ENCODE assay signal across 8 cellular contexts in genomic region chr3:123718085-123718484, GRCh38.
DNase-seq lines count a peak whose midpoint lies in the region; ATAC-seq and TF ChIP-seq lines count a peak whose summit lies in the region.
"Not testable (repeated sequence)": the region's sequence is repeated elsewhere in the genome, so short reads cannot be mapped to it uniquely, and the experiment has no call there.

No MANE protein-coding gene starts in this region.

- H3K27ac ChIP-seq in GM23248 = peak overlapping the region; percentile 62; the same call in 1 of the 2 replicates
- H3K27ac ChIP-seq in SK-N-SH (ENCODE audit: low read depth in 2 of 2, low read length in 1 of 2) = peak overlapping the region in 1 of 2 experiments; percentile 83; a peak in 2 of 4 replicates
- H3K27ac ChIP-seq in sigmoid colon = peak overlapping the region; percentile 3 to 62 (median 30)
- peak overlapping the region; percentile 68 to 91 for H3K27ac ChIP-seq in thoracic aorta
- H3K27ac ChIP-seq in vagina = peak overlapping the region; percentile 5

- not testable (repeated sequence) for TF ChIP-seq POLR2A in sigmoid colon (IDR thresholded peaks at IDR 0.05); vagina (IDR thresholded peaks at IDR 0.05)

- CTCF ChIA-PET in SK-N-SH (lab: Yijun Ruan, JAX) = interaction anchor here (1.4 to 9.0 kb wide), 4 partner anchors 11 to 67 kb away, joined by 5 to 123 read pairs (median 8); no protein-coding TSS in a partner anchor

- H3K9ac ChIP-seq in GM23248 (peak overlapping the region; percentile 8; the same call in 1 of the 2 replicates), SK-N-SH (peak overlapping the region; percentile 34; the same call in 1 of the 2 replicates)

- intact Hi-C loops in sigmoid colon (cut with DNase I) = loop anchor here (2.0 kb wide), 1 partner anchor 65 kb away; no protein-coding TSS in a partner anchor
- intact Hi-C loops in vagina (cut with DNase I) = not testable (repeated sequence)

- TF ChIP-seq EP300 in SK-N-SH (IDR thresholded peaks at IDR 0.05; ENCODE audit: borderline replicate concordance in 1 of 2, low read depth in 1 of 2, low read length in 1 of 2); sigmoid colon (IDR thresholded peaks at IDR 0.05): not testable (repeated sequence)

- WGBS in GM23248 (ENCODE audit: low coverage in 1 of 2, low lambda C conversion rate in 2 of 2, missing lambda C conversion rate in 2 of 2), 2 experiments = 92 to 93% methylated on average over 6 of the region's 6 CpGs
- WGBS in SK-N-SH (ENCODE audit: low lambda C conversion rate) = 81% methylated on average over 4 of the region's 6 CpGs
- 84 to 87% methylated on average over 6 of the region's 6 CpGs for WGBS in sigmoid colon, 2 donors

- not testable (repeated sequence) for H3K36me3 Mint-ChIP-seq in nephron (ENCODE audit: low read depth)

- POLR2A ChIA-PET in SK-N-SH (lab: Yijun Ruan, JAX) = not testable (repeated sequence)

- H2AFZ ChIP-seq in GM23248; SK-N-SH (ENCODE audit: low read depth): not testable (repeated sequence)

- not testable (repeated sequence) for H4K20me1 ChIP-seq in GM23248 (ENCODE audit: insufficient read depth); SK-N-SH (ENCODE audit: insufficient read depth)

- H3K36me3 ChIP-seq in GM23248 (ENCODE audit: low read depth); sigmoid colon; thoracic aorta; vagina: not testable (repeated sequence)
- peaks cover 50% of the 10 kb centered on the region in 2 experiments for H3K36me3 ChIP-seq in SK-N-SH (replicated peaks in 1 of 2; ENCODE audit: control insufficient read depth in 1 of 2, insufficient read depth in 2 of 2, low read length in 1 of 2)

- H3K79me2 ChIP-seq in GM23248 (ENCODE audit: insufficient read depth); SK-N-SH (ENCODE audit: insufficient read depth): not testable (repeated sequence)

- not testable (repeated sequence) for H3K27me3 Mint-ChIP-seq in nephron (ENCODE audit: low read depth)

- not testable (repeated sequence) for H3K9me3 Mint-ChIP-seq in nephron

- H3K4me3 Mint-ChIP-seq in nephron = not testable (repeated sequence)

- not testable (repeated sequence) for TF ChIP-seq RAD21 in SK-N-SH (IDR thresholded peaks at IDR 0.05; ENCODE audit: low read length)

- 0 out of 2 replicates have a peak, but pooled peaks cover 11% of the 10 kb centered on the region for H3F3A ChIP-seq in GM23248 (ENCODE audit: insufficient read depth)
- H3F3A ChIP-seq in SK-N-SH (replicated peaks; ENCODE audit: insufficient read depth) = peaks cover 39% of the 10 kb centered on the region

- in situ Hi-C loops in GM23248 (cut with MboI) = not testable (repeated sequence)
- in situ Hi-C loops in astrocyte of the cerebellum (cut with HindIII; ENCODE audit: low sequenced_read_pairs) = loop anchor here (10.0 kb wide), 1 partner anchor 63 kb away; no protein-coding TSS in a partner anchor

- peak overlapping the region in 2 of 3 experiments; percentile 98 for H3K27ac Mint-ChIP-seq in nephron

- H3K4me1 Mint-ChIP-seq in nephron = peaks cover 80% of the 10 kb centered on the region

- not testable (repeated sequence) for TF ChIP-seq CTCF in SK-N-SH (IDR thresholded peaks at IDR 0.05); astrocyte of the cerebellum (IDR thresholded peaks at IDR 0.05; ENCODE audit: low read depth, low read length, missing control alignments); nephron (IDR thresholded peaks at IDR 0.05; ENCODE audit: unreplicated experiment in 3 of 3); sigmoid colon (IDR thresholded peaks at IDR 0.05); thoracic aorta (IDR thresholded peaks at IDR 0.05); vagina (IDR thresholded peaks at IDR 0.05)

- ATAC-seq in left lobe of liver; thoracic aorta (ENCODE audit: insufficient number of reproducible peaks, low FRiP score, low read depth): not testable (repeated sequence)

- not testable (repeated sequence) for H3K4me3 ChIP-seq in GM23248; SK-N-SH (ENCODE audit: low read depth in 2 of 2, low read length in 1 of 2); astrocyte of the cerebellum (ENCODE audit: low read depth, low read length); sigmoid colon; thoracic aorta; vagina

- H3K27me3 ChIP-seq in GM23248 (replicated peaks; ENCODE audit: insufficient read depth); SK-N-SH (ENCODE audit: insufficient read depth); sigmoid colon; thoracic aorta (replicated peaks; ENCODE audit: insufficient read depth); vagina: not testable (repeated sequence)

- H3K9me3 ChIP-seq in GM23248 (ENCODE audit: low read depth); SK-N-SH; sigmoid colon; thoracic aorta; vagina: not testable (repeated sequence)

- H3K4me1 ChIP-seq in GM23248 (ENCODE audit: insufficient read depth) (peaks cover 22% of the 10 kb centered on the region), SK-N-SH (ENCODE audit: control insufficient read depth in 1 of 2, insufficient read depth in 2 of 2, low read depth in 1 of 2, low read length in 1 of 2) (peaks cover 32 to 37% of the 10 kb centered on the region in 2 experiments; a peak in 3 of 4 replicates), sigmoid colon (peaks cover 0 to 56% (median 40%) of the 10 kb centered on the region in 4 donors), thoracic aorta (ENCODE audit: control insufficient read depth in 1 of 2, low read depth in 2 of 2) (peaks cover 21 to 94% of the 10 kb centered on the region in 2 donors), vagina (peaks cover 28% of the 10 kb centered on the region)

- H3K4me2 ChIP-seq in GM23248 (ENCODE audit: unreplicated experiment) (peak overlapping the region; percentile 9), SK-N-SH (peak overlapping the region; percentile 65)

- not testable (repeated sequence) for H3K9me2 ChIP-seq in GM23248 (ENCODE audit: insufficient read depth); SK-N-SH

- DNase-seq in GM23248; SK-N-SH; sigmoid colon; thoracic aorta (ENCODE audit: low spot score); vagina (ENCODE audit: extremely low spot score in 2 of 2): not testable (repeated sequence)
- peak; percentile 35 for DNase-seq in astrocyte of the cerebellum (ENCODE audit: low read depth)
- peak; percentile 35 for DNase-seq in left lobe of liver (ENCODE audit: low spot score)
